Comparison of ENCODE assay signal across 10 cellular contexts in genomic region chr18:37567061-37567993, GRCh38. TPM values are rescaled to one million over a fixed set of nuclear protein-coding genes. Genes with fewer than 3 reads are reported as not detected.
DNase-seq lines count a peak whose midpoint lies in the region; FAIRE-seq and TF ChIP-seq lines count a peak whose summit lies in the region.
"Had no signal": no experiment of that assay in that cellular context is flagged by ENCODE, and none has a peak within 500 bp of the region (broad histone marks: within the 10 kb centered on the region; RNA-seq: fewer than 3 reads in every experiment).

No MANE protein-coding gene starts in this region.

- H3K79me2 ChIP-seq in Karpas-422 (ENCODE audit: low read length), result no peaks in the 10 kb centered on the region

- DNase-seq in NCI-H2171 treated with DMSO at 0.1 percent for 48 hours (lab: John Stamatoyannopoulos, UW), result peak; percentile 37
- no peak for DNase-seq in NCI-H2171 (lab: John Stamatoyannopoulos, UW)
- DNase-seq in adipocyte (ENCODE audit: low read depth), result peak; percentile 15
- DNase-seq in kidney, result no peak
- DNase-seq in CD1c-positive myeloid dendritic cell (ENCODE audit: extremely low spot score), result no peak
- no peak for DNase-seq in NCI-H526 treated with DMSO at 0.1 percent for 48 hours (lab: John Stamatoyannopoulos, UW)
- DNase-seq in Karpas-422, result no peak
- DNase-seq: AML-193, NCI-H1930 had no signal

- H3K27ac ChIP-seq in kidney (ENCODE audit: low read depth in 2 of 2, low read length in 2 of 2) (no peak overlapping the region), subcutaneous abdominal adipose tissue (ENCODE audit: low read depth, low read length) (no peak overlapping the region), Karpas-422 (ENCODE audit: low read length) (no peak overlapping the region)

- H3K9ac ChIP-seq in adipocyte (ENCODE audit: low read length), result peak overlapping the region; percentile 49
- H3K9ac ChIP-seq in kidney (ENCODE audit: low read length in 2 of 2), result no peak overlapping the region
- peak overlapping the region in 1 of 5 donors; percentile 22 for H3K9ac ChIP-seq in subcutaneous abdominal adipose tissue (ENCODE audit: low read length in 5 of 5)
- H3K9ac ChIP-seq in Karpas-422 (ENCODE audit: low read length), result no peak overlapping the region

- FAIRE-seq in kidney (lab: Jason Lieb, UNC), result no peak

- H3K9me3 ChIP-seq in adipocyte (ENCODE audit: control insufficient read depth, low read length), result no peaks in the 10 kb centered on the region
- no peaks in the 10 kb centered on the region for H3K9me3 ChIP-seq in kidney (ENCODE audit: control insufficient read depth in 1 of 2, low read length in 2 of 2)
- H3K9me3 ChIP-seq in subcutaneous abdominal adipose tissue (ENCODE audit: control insufficient read depth in 5 of 5, low read length in 5 of 5), result no peaks in the 10 kb centered on the region
- H3K9me3 ChIP-seq in Karpas-422 (ENCODE audit: low read length), result no peaks in the 10 kb centered on the region

- H3K4me1 ChIP-seq in adipocyte (ENCODE audit: control insufficient read depth, insufficient read depth, low read length) (peaks cover 10% of the 10 kb centered on the region), kidney (ENCODE audit: control insufficient read depth in 1 of 2, insufficient read depth in 1 of 2, low read depth in 1 of 2, low read length in 2 of 2) (peaks cover 0 to 11% of the 10 kb centered on the region in 2 donors), subcutaneous abdominal adipose tissue (ENCODE audit: control insufficient read depth in 5 of 5, insufficient read depth in 5 of 5, low read length in 5 of 5) (peaks cover 0 to 31% (median 27%) of the 10 kb centered on the region in 5 donors), Karpas-422 (ENCODE audit: low read length) (no peaks in the 10 kb centered on the region)

- TF ChIP-seq CTCF in kidney (IDR thresholded peaks at IDR 0.05; ENCODE audit: borderline replicate concordance, extremely low read depth, insufficient read depth), result no peak

- H3K4me2 ChIP-seq in Karpas-422 (ENCODE audit: low read depth, low read length, poor library complexity, severe bottlenecking), result no peak overlapping the region

- H3K4me3 ChIP-seq in adipocyte (ENCODE audit: low read length) (peak overlapping the region; percentile 79), kidney (ENCODE audit: low read length in 2 of 2) (peak overlapping the region; percentile 12 to 55), subcutaneous abdominal adipose tissue (ENCODE audit: low read depth in 1 of 5, low read length in 5 of 5) (peak overlapping the region; percentile 50 to 65 (median 63)), Karpas-422 (ENCODE audit: low read length) (no peak overlapping the region)

- no peaks in the 10 kb centered on the region for H3K36me3 ChIP-seq in adipocyte (ENCODE audit: control insufficient read depth, insufficient read depth, low read length, severe bottlenecking)
- no peaks in the 10 kb centered on the region for H3K36me3 ChIP-seq in kidney (ENCODE audit: control insufficient read depth in 1 of 2, insufficient read depth in 2 of 2, low read length in 2 of 2)
- no peaks in the 10 kb centered on the region for H3K36me3 ChIP-seq in subcutaneous abdominal adipose tissue (ENCODE audit: control insufficient read depth in 5 of 5, insufficient read depth in 5 of 5, low read length in 5 of 5)
- H3K36me3 ChIP-seq in Karpas-422 (ENCODE audit: insufficient read depth, low read length), result no peaks in the 10 kb centered on the region

- H3K9me2 ChIP-seq in Karpas-422 (replicated peaks; ENCODE audit: insufficient read depth, low read length), result no peaks in the 10 kb centered on the region

- H3K27me3 ChIP-seq in adipocyte (replicated peaks; ENCODE audit: control insufficient read depth, insufficient read depth, low read length) (peaks cover 47% of the 10 kb centered on the region), subcutaneous abdominal adipose tissue (ENCODE audit: control insufficient read depth in 5 of 5, insufficient read depth in 4 of 5, low read length in 5 of 5) (peaks cover 21 to 56% (median 55%) of the 10 kb centered on the region in 5 donors), Karpas-422 (ENCODE audit: low read length) (no peaks in the 10 kb centered on the region)

- no peaks in the 10 kb centered on the region for H4K20me1 ChIP-seq in Karpas-422 (ENCODE audit: insufficient read depth, low read depth, low read length)

- intact Hi-C loops in kidney (cut with DNase I), result no loop called here

- H2AFZ ChIP-seq in Karpas-422 (ENCODE audit: low read length), result no peak overlapping the region

RNA-seq across cellular contexts. Expression of gene CELF4, which starts 1.7 kb away (rescaled TPM):
- 0.85 TPM for total RNA-seq in kidney
- 1.5 TPM for polyA plus RNA-seq in kidney (ENCODE audit: insufficient read depth, low read depth, low replicate concordance)
- total RNA-seq in Karpas-422 (2014; rRNA removed; shearing (Covaris generic); ENCODE audit: low replicate concordance), result not detected in 2 replicates

Comparison
In these comparisons a context has a peak if more than half of its experiments do, and no peak if none do; other contexts are left out.
1. DNase-seq: peak in NCI-H2171 treated with DMSO at 0.1 percent for 48 hours (single experiment) and adipocyte (single experiment); none in NCI-H2171 (single experiment), kidney (single experiment), CD1c-positive myeloid dendritic cell (single experiment), NCI-H526 treated with DMSO at 0.1 percent for 48 hours (single experiment) and Karpas-422 (single experiment).